In the genomic region with DNA sequence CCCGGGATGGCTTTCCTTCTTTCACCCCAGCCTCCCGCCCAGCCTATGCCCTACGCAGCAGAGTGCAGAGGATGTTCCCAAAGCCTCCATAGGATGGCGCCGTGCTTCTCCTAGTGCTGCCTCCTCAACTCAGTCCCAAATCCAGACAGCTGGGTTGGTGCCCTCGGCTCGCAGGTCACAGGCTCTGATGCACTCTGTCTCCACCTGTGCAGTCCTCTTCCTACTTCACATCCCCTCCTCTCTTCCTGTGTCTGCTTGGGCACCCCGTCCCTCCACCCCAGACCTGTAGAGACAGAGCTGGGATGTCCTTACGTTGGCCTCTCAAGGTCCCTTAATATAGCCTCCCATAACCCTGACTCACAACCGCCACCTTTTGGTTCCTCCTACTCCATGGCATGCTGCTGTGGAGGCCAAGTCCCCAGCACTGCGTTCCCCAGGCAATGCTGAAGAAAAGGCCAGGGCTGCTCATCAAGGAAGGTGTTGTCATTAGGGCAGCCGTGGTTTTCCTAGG, we compare ENCODE assay signal across 8 cellular contexts.
A peak's percentile ranks its signal among the peaks of the same experiment; 100 is the strongest.
DNase-seq lines count a peak whose midpoint lies in the region; ATAC-seq and TF ChIP-seq lines count a peak whose summit lies in the region.

No MANE protein-coding gene starts in this region.

- no peaks in the 10 kb centered on the region for H3K36me3 Mint-ChIP-seq in endodermal cell (ENCODE audit: low read depth)
- no peaks in the 10 kb centered on the region for H3K36me3 Mint-ChIP-seq in progenitor cell of endocrine pancreas (ENCODE audit: insufficient read depth)

- DNase-seq in BE2C: peak; percentile 60
- peak; percentile 86 to 89 for DNase-seq in SHP77 (lab: John Stamatoyannopoulos, UW)
- peak; percentile 91 for DNase-seq in endodermal cell
- no peak for DNase-seq in progenitor cell of endocrine pancreas (ENCODE audit: low spot score, unreplicated experiment)
- no peak for DNase-seq in hepatic stellate cell (ENCODE audit: low spot score)

- no peaks in the 10 kb centered on the region for H3K9me3 Mint-ChIP-seq in endodermal cell
- H3K9me3 Mint-ChIP-seq in progenitor cell of endocrine pancreas (ENCODE audit: low read depth): no peaks in the 10 kb centered on the region

- H3K4me3 ChIP-seq in BE2C (ENCODE audit: low read depth, low read length) (no peak overlapping the region), endodermal cell (ENCODE audit: low read length) (no peak overlapping the region)

- TF ChIP-seq CTCF in BE2C (IDR thresholded peaks at IDR 0.05; ENCODE audit: low read depth, low read length) (peak; percentile 67), endodermal cell (conservative IDR thresholded peaks at IDR 0.05) (peak; percentile 84), progenitor cell of endocrine pancreas (IDR thresholded peaks at IDR 0.05; ENCODE audit: unreplicated experiment) (peak; percentile 17)

- 67 to 92% methylated on average over 8 to 12 of the region's 12 CpGs for WGBS in endodermal cell (ENCODE audit: insufficient coverage in 1 of 2, insufficient read length in 1 of 2), 2 experiments

- no peak overlapping the region for H3K9ac ChIP-seq in endodermal cell (ENCODE audit: extremely low read depth, low read length, poor library complexity, severe bottlenecking)

- H3K4me1 ChIP-seq in BE2C (no peaks in the 10 kb centered on the region; the same call in 1 of the 2 replicates), endodermal cell (ENCODE audit: control insufficient read depth, insufficient read depth, low read length) (peaks cover 10% of the 10 kb centered on the region)

- ATAC-seq in GM21447 (IDR thresholded peaks at IDR 0.05; ENCODE audit: unreplicated experiment) (peak; percentile 66), GM21360 (IDR thresholded peaks at IDR 0.05; ENCODE audit: unreplicated experiment) (no peak), GM18505 (IDR thresholded peaks at IDR 0.05; ENCODE audit: unreplicated experiment) (no peak)

- H3K36me3 ChIP-seq in BE2C: no peaks in the 10 kb centered on the region
- no peaks in the 10 kb centered on the region for H3K36me3 ChIP-seq in endodermal cell (ENCODE audit: control insufficient read depth, insufficient read depth, low read length)

- H3K27ac Mint-ChIP-seq in endodermal cell: no peak overlapping the region
- peak overlapping the region; percentile 17 for H3K27ac Mint-ChIP-seq in progenitor cell of endocrine pancreas

- peaks cover 2% of the 10 kb centered on the region for H3K27me3 Mint-ChIP-seq in endodermal cell (ENCODE audit: insufficient read depth)
- peaks cover 16% of the 10 kb centered on the region for H3K27me3 Mint-ChIP-seq in progenitor cell of endocrine pancreas

- H3K4me3 Mint-ChIP-seq in endodermal cell (no peak overlapping the region), progenitor cell of endocrine pancreas (ENCODE audit: low read depth) (no peak overlapping the region)

- H3K27me3 ChIP-seq in BE2C (no peaks in the 10 kb centered on the region), endodermal cell (ENCODE audit: control insufficient read depth, insufficient read depth, low read length, poor library complexity, severe bottlenecking) (peaks cover 4% of the 10 kb centered on the region)

- H3K4me1 Mint-ChIP-seq in endodermal cell (peaks cover 26% of the 10 kb centered on the region), progenitor cell of endocrine pancreas (ENCODE audit: low read depth) (peaks cover 21% of the 10 kb centered on the region)

- H3K9me3 ChIP-seq in BE2C: no peaks in the 10 kb centered on the region
- no peaks in the 10 kb centered on the region for H3K9me3 ChIP-seq in endodermal cell (ENCODE audit: control insufficient read depth, low read length)

- TF ChIP-seq POLR2A in GM18505 (IDR thresholded peaks at IDR 0.05; ENCODE audit: borderline replicate concordance, extremely low read depth, insufficient read depth, insufficient read length): no peak

- H3K27ac ChIP-seq in endodermal cell (ENCODE audit: low read depth, low read length): no peak overlapping the region

Comparison
In these comparisons a context has a peak if more than half of its experiments do, and no peak if none do; other contexts are left out.
1. DNase-seq: peak in BE2C (single experiment), SHP77 (2 of 2) and endodermal cell (single experiment); none in progenitor cell of endocrine pancreas (single experiment) and hepatic stellate cell (single experiment).
2. CTCF ChIP-seq: peak in every context shown above with its lines; median percentile 84 in endodermal cell; 67 in BE2C; 17 in progenitor cell of endocrine pancreas.